ENCODE assay signal across 8 cellular contexts in genomic region chr9:133359420-133360175, GRCh38. TPM values are rescaled to one million over a fixed set of nuclear protein-coding genes. Genes with fewer than 3 reads are reported as not detected.
DNase-seq lines count a peak whose midpoint lies in the region; ATAC-seq and TF ChIP-seq lines count a peak whose summit lies in the region.
"Had no signal": no experiment of that assay in that cellular context is flagged by ENCODE, and none has a peak within 500 bp of the region (broad histone marks: within the 10 kb centered on the region; RNA-seq: fewer than 3 reads in every experiment).

No MANE protein-coding gene starts in this region.

- H3K9me2 ChIP-seq in GM23338 (ENCODE audit: insufficient read depth) = no peaks in the 10 kb centered on the region

- intact Hi-C loops in activated CD4-positive, alpha-beta memory T cell treated with anti-CD3 and anti-CD28 coated beads for 36 hours (cut with micrococcal nuclease) = loop anchor here (10.0 kb wide), 2 partner anchors 45 to 125 kb away; no protein-coding TSS in a partner anchor

- H3F3A ChIP-seq in GM23338 (replicated peaks; ENCODE audit: low read depth) = peaks cover 15% of the 10 kb centered on the region; the same call in 1 of the 2 replicates

- CTCF ChIA-PET in activated CD4-positive, alpha-beta memory T cell treated with anti-CD3 and anti-CD28 coated beads for 36 hours (lab: Charles Lee) = interaction anchor here (0.8 to 7.6 kb wide), 5 partner anchors 9 to 14 kb away, joined by 3 to 69 read pairs (median 7); partner anchors contain the start of genes MED22 and RPL7A

- H3K36me3 Mint-ChIP-seq in GM23338 (ENCODE audit: low read depth) = peaks cover 62% of the 10 kb centered on the region
- peaks cover 42% of the 10 kb centered on the region for H3K36me3 Mint-ChIP-seq in activated CD4-positive, alpha-beta memory T cell treated with anti-CD3 and anti-CD28 coated beads for 36 hours

- no peak overlapping the region for H3K27ac Mint-ChIP-seq in GM23338
- peak overlapping the region; percentile 64 for H3K27ac Mint-ChIP-seq in activated CD4-positive, alpha-beta memory T cell treated with anti-CD3 and anti-CD28 coated beads for 36 hours

- H3K4me2 ChIP-seq in GM23338 = no peak overlapping the region

- H4K20me1 ChIP-seq in GM23338 (replicated peaks; ENCODE audit: insufficient read depth) = peaks cover 18% of the 10 kb centered on the region

- DNase-seq in GM23338 (ENCODE audit: low spot score) (peak; percentile 72), myocyte (ENCODE audit: low read depth) (peak; percentile 31)
- peak; percentile 56 for DNase-seq in activated CD4-positive, alpha-beta memory T cell treated with anti-CD3 and anti-CD28 coated beads for 36 hours
- DNase-seq: cerebellar nuclear complex; stimulated activated CD4-positive, alpha-beta T cell treated with anti-CD3 and anti-CD28 coated beads, Interleukin-2, amount 100 ng/mL, for 24 hours had no signal

- H3K27ac ChIP-seq in GM23338 (ENCODE audit: low read depth) = no peak overlapping the region

- H3K4me3 ChIP-seq in GM23338 = no peak overlapping the region

- H3K4me1 ChIP-seq in GM23338 (ENCODE audit: insufficient read depth) = peaks cover 8% of the 10 kb centered on the region; the same call in 1 of the 2 replicates

- no peaks in the 10 kb centered on the region for H3K9me3 Mint-ChIP-seq in GM23338
- H3K9me3 Mint-ChIP-seq in activated CD4-positive, alpha-beta memory T cell treated with anti-CD3 and anti-CD28 coated beads for 36 hours = no peaks in the 10 kb centered on the region

- H3K27me3 ChIP-seq in GM23338 (ENCODE audit: insufficient read depth) = no peaks in the 10 kb centered on the region

- H3K79me2 ChIP-seq in GM23338 (replicated peaks; ENCODE audit: insufficient read depth) = peaks cover 23% of the 10 kb centered on the region

- ATAC-seq in GM23338 (peak; percentile 43), HG03045 (IDR thresholded peaks at IDR 0.05; ENCODE audit: unreplicated experiment) (no peak), HG02885 (IDR thresholded peaks at IDR 0.05; ENCODE audit: poor library complexity, unreplicated experiment) (no peak), HG02973 (IDR thresholded peaks at IDR 0.05; ENCODE audit: unreplicated experiment) (no peak)

- H3K4me3 Mint-ChIP-seq in GM23338 = no peak overlapping the region
- no peak overlapping the region for H3K4me3 Mint-ChIP-seq in activated CD4-positive, alpha-beta memory T cell treated with anti-CD3 and anti-CD28 coated beads for 36 hours

- TF ChIP-seq CTCF in GM23338 (conservative IDR thresholded peaks at IDR 0.05; ENCODE audit: low read depth in 2 of 2) = peak; percentile 48 to 77

- peaks cover 19% of the 10 kb centered on the region for H3K36me3 ChIP-seq in GM23338 (ENCODE audit: insufficient read depth)

- H3K27me3 Mint-ChIP-seq in GM23338 (ENCODE audit: insufficient read depth, low read depth, poor library complexity) = peaks cover 16% of the 10 kb centered on the region
- H3K27me3 Mint-ChIP-seq in activated CD4-positive, alpha-beta memory T cell treated with anti-CD3 and anti-CD28 coated beads for 36 hours = no peaks in the 10 kb centered on the region

- POLR2A ChIA-PET in activated CD4-positive, alpha-beta memory T cell treated with anti-CD3 and anti-CD28 coated beads for 36 hours (lab: Charles Lee) = interaction anchor here (0.6 to 14.0 kb wide), 6 partner anchors 9 to 183 kb away, joined by 3 to 381 read pairs (median 5); partner anchors contain the start of genes MED22 and RPL7A

- H3K4me1 Mint-ChIP-seq in GM23338 = peaks cover 8% of the 10 kb centered on the region; the same call in 2 of the 3 replicates
- H3K4me1 Mint-ChIP-seq in activated CD4-positive, alpha-beta memory T cell treated with anti-CD3 and anti-CD28 coated beads for 36 hours (ENCODE audit: low read depth) = peaks cover 59% of the 10 kb centered on the region

- H2AFZ ChIP-seq in GM23338 = no peak overlapping the region

TF ChIP-seq in GM23338, 12 proteins besides CTCF, POLR2A, EP300 and RAD21 (continues in another document):
- no peak for TF ChIP-seq ZNF462 (CRISPR knock-in tag; IDR thresholded peaks at IDR 0.05)

RNA-seq across cellular contexts. Expression of gene SURF2, which starts 3.2 kb away (rescaled TPM):
- total RNA-seq in GM23338 (2014; rRNA removed; shearing (Covaris generic)) = 32.4 and 39.9 TPM in 2 replicates
- polyA plus RNA-seq in GM23338 (2016; fragmentation: Nextera tagmentation; extraction: Ambion mirVana) = 100 and 104 TPM in 2 replicates
- total RNA-seq in activated CD4-positive, alpha-beta memory T cell treated with anti-CD3 and anti-CD28 coated beads for 36 hours = 10 to 100 TPM; 12.5 to 15.5 TPM
- 12.6 and 12.9 TPM in 2 replicates for total RNA-seq in myocyte
- 29.0 TPM for polyA plus RNA-seq in myocyte (2012)

RNA-seq across cellular contexts. Expression of gene SURF1, which starts 3.3 kb away (rescaled TPM):
- total RNA-seq in GM23338 (2014; rRNA removed; shearing (Covaris generic)) = 21.6 and 39.1 TPM in 2 replicates
- 51.5 and 52.6 TPM in 2 replicates for polyA plus RNA-seq in GM23338 (2016; fragmentation: Nextera tagmentation; extraction: Ambion mirVana)
- 10 to 100 TPM; 24.7 to 26.0 TPM for total RNA-seq in activated CD4-positive, alpha-beta memory T cell treated with anti-CD3 and anti-CD28 coated beads for 36 hours
- total RNA-seq in myocyte = 27.8 and 30.7 TPM in 2 replicates
- polyA plus RNA-seq in myocyte (2012) = 62.4 TPM

RNA-seq across cellular contexts. Expression of gene RPL7A, which starts 11.6 kb away (rescaled TPM):
- total RNA-seq in GM23338 (2014; rRNA removed; shearing (Covaris generic)) = 2,020 and 2,188 TPM in 2 replicates
- 1,644 and 1,788 TPM in 2 replicates for polyA plus RNA-seq in GM23338 (2016; fragmentation: Nextera tagmentation; extraction: Ambion mirVana)
- total RNA-seq in activated CD4-positive, alpha-beta memory T cell treated with anti-CD3 and anti-CD28 coated beads for 36 hours = 1,000 to 10,000 TPM; 3,340 to 3,454 TPM
- 1,608 and 1,677 TPM in 2 replicates for total RNA-seq in myocyte
- 1,888 TPM for polyA plus RNA-seq in myocyte (2012)

RNA-seq across cellular contexts. Expression of gene MED22, which starts 11.7 kb away (rescaled TPM):
- total RNA-seq in GM23338 (2014; rRNA removed; shearing (Covaris generic)) = 79.2 and 85.7 TPM in 2 replicates
- 20.4 and 20.9 TPM in 2 replicates for polyA plus RNA-seq in GM23338 (2016; fragmentation: Nextera tagmentation; extraction: Ambion mirVana)
- 10 to 100 TPM; 20.8 to 20.9 TPM for total RNA-seq in activated CD4-positive, alpha-beta memory T cell treated with anti-CD3 and anti-CD28 coated beads for 36 hours
- 34.7 and 37.4 TPM in 2 replicates for total RNA-seq in myocyte
- polyA plus RNA-seq in myocyte (2012) = 29.3 TPM

RNA-seq across cellular contexts. Expression of gene SURF4, which starts 16.3 kb away (rescaled TPM):
- total RNA-seq in GM23338 (2014; rRNA removed; shearing (Covaris generic)) = 242 and 261 TPM in 2 replicates
- polyA plus RNA-seq in GM23338 (2016; fragmentation: Nextera tagmentation; extraction: Ambion mirVana) = 66.3 and 67.7 TPM in 2 replicates
- total RNA-seq in activated CD4-positive, alpha-beta memory T cell treated with anti-CD3 and anti-CD28 coated beads for 36 hours = 100 to 1,000 TPM; 358 to 368 TPM
- 252 and 296 TPM in 2 replicates for total RNA-seq in myocyte
- 247 TPM for polyA plus RNA-seq in myocyte (2012)
